Comparison of ENCODE assay signal across 13 cellular contexts in genomic region chr3:23831517-23832394, GRCh38. TPM values are rescaled to one million over a fixed set of nuclear protein-coding genes. Genes with fewer than 3 reads are reported as not detected.
A peak's percentile ranks its signal among the peaks of the same experiment; 100 is the strongest.
DNase-seq lines count a peak whose midpoint lies in the region; ATAC-seq, FAIRE-seq and TF ChIP-seq lines count a peak whose summit lies in the region.
"Had no signal": no experiment of that assay in that cellular context is flagged by ENCODE, and none has a peak within 500 bp of the region (broad histone marks: within the 10 kb centered on the region; RNA-seq: fewer than 3 reads in every experiment).

No MANE protein-coding gene starts in this region.

- 56% methylated on average over 8 of the region's 9 CpGs for WGBS in GM12878 (ENCODE audit: insufficient coverage, insufficient replicate concordance, low lambda C conversion rate, missing lambda C conversion rate)

- no peaks in the 10 kb centered on the region for H3K9me3 Mint-ChIP-seq in Calu3 (ENCODE audit: low read depth, unreplicated experiment)
- H3K9me3 Mint-ChIP-seq: activated T-cell treated with anti-CD3 and anti-CD28 coated beads, Interleukin-2, amount 50 U/mL, for 24 hours; stimulated activated naive CD8-positive, alpha-beta T cell treated with anti-CD3 and anti-CD28 coated beads, Interleukin-15, amount 100 ng/mL, for 72 hours had no signal

- no peaks in the 10 kb centered on the region for H3K36me3 Mint-ChIP-seq in Calu3 (ENCODE audit: insufficient read depth, unreplicated experiment)

- no peak overlapping the region for H3K4me3 Mint-ChIP-seq in Calu3 (ENCODE audit: low read depth, unreplicated experiment)
- H3K4me3 Mint-ChIP-seq: activated T-cell treated with anti-CD3 and anti-CD28 coated beads, Interleukin-2, amount 50 U/mL, for 24 hours had no signal

- 0 out of 2 replicates have a peak, but pooled peaks cover 3% of the 10 kb centered on the region for H4K20me1 ChIP-seq in GM12878 (ENCODE audit: control insufficient read depth, insufficient read depth)

- no peak overlapping the region for H3K9ac ChIP-seq in GM12878 (ENCODE audit: control insufficient read depth, insufficient read depth, low read length)

- RAD21 ChIA-PET in GM12878 (lab: Charles Lee; ENCODE audit: unreplicated experiment), result interaction anchor here (0.8 to 4.8 kb wide), 17 partner anchors 9 to 239 kb away, joined by 3 to 96 read pairs (median 5); partner anchors contain the start of genes NKIRAS1 and RPL15

- POLR2A ChIA-PET in GM12878 (lab: Charles Lee), result interaction anchor here (0.6 to 7.8 kb wide), 13 partner anchors 9 to 707 kb away, joined by 3 to 92 read pairs (median 4); partner anchors contain the start of genes NKIRAS1 and RPL15

- peaks cover 88% of the 10 kb centered on the region for H3K79me2 ChIP-seq in GM12878 (ENCODE audit: control insufficient read depth, insufficient read depth, low read length)

- no peak overlapping the region for H3K27ac Mint-ChIP-seq in Calu3 (ENCODE audit: unreplicated experiment)
- H3K27ac Mint-ChIP-seq: stimulated activated naive CD8-positive, alpha-beta T cell treated with anti-CD3 and anti-CD28 coated beads, Interleukin-15, amount 100 ng/mL, for 72 hours had no signal

- ATAC-seq in GM18499 (IDR thresholded peaks at IDR 0.05; ENCODE audit: insufficient read depth, unreplicated experiment), result peak; percentile 11
- ATAC-seq in GM21381 (IDR thresholded peaks at IDR 0.05; ENCODE audit: unreplicated experiment), result peak; percentile 7
- peak; percentile 18 for ATAC-seq in HG03045 (IDR thresholded peaks at IDR 0.05; ENCODE audit: unreplicated experiment)
- ATAC-seq in GM12878, result peak; percentile 44
- ATAC-seq: HepG2 had no signal

- no peak for TF ChIP-seq POLR2A in GM12878 (IDR thresholded peaks at IDR 0.05; ENCODE audit: low read depth, low read length)

- no peaks in the 10 kb centered on the region for H3K9me3 ChIP-seq in GM12878 (replicated peaks; ENCODE audit: control insufficient read depth, insufficient read depth, low read length)

- no peak overlapping the region for H2AFZ ChIP-seq in GM12878 (ENCODE audit: control insufficient read depth, low read depth, low read length)

- no peaks in the 10 kb centered on the region for H3K27me3 Mint-ChIP-seq in Calu3 (ENCODE audit: unreplicated experiment)
- H3K27me3 Mint-ChIP-seq: activated T-cell treated with anti-CD3 and anti-CD28 coated beads, Interleukin-2, amount 50 U/mL, for 24 hours; stimulated activated naive CD8-positive, alpha-beta T cell treated with anti-CD3 and anti-CD28 coated beads, Interleukin-15, amount 100 ng/mL, for 72 hours had no signal

- BruUV-seq in GM12878 (replicated peaks; lab: Mats Ljungman, UMichigan), result no TSS peak
- no TSS peak for BruUV-seq in Calu3 (replicated peaks; lab: Mats Ljungman, UMichigan)

- intact Hi-C loops in GM12878 (cut with micrococcal nuclease; ENCODE audit: unreplicated experiment) (loop anchor here (2.0 to 5.0 kb wide), 2 partner anchors 36 to 119 kb away; no protein-coding TSS in a partner anchor), Calu3 (cut with micrococcal nuclease; ENCODE audit: unreplicated experiment) (no loop called here)

- H3K27me3 ChIP-seq in GM12878 (replicated peaks in 1 of 2; ENCODE audit: control insufficient read depth in 2 of 2, insufficient read depth in 2 of 2, low read length in 1 of 2), result no peaks in the 10 kb centered on the region

- no peak for TF ChIP-seq EP300 in GM12878 (IDR thresholded peaks at IDR 0.05; ENCODE audit: borderline replicate concordance in 1 of 2, control insufficient read depth in 1 of 2, low read depth in 2 of 2, low read length in 2 of 2)

- H3K27ac ChIP-seq in GM12878 (ENCODE audit: control insufficient read depth, insufficient read depth), result peak overlapping the region; percentile 48

- TF ChIP-seq CTCF in GM12878 (IDR thresholded peaks at IDR 0.05 in 2 of 3, conservative IDR thresholded peaks at IDR 0.05 in 1 of 3; ENCODE audit: control insufficient read depth in 2 of 3, extremely low read depth in 1 of 3, insufficient read depth in 1 of 3, low read depth in 3 of 3, low read length in 3 of 3) (no peak), Calu3 (IDR thresholded peaks at IDR 0.05; ENCODE audit: unreplicated experiment) (no peak)

- SMC1A ChIA-PET in GM12878 (lab: Charles Lee; ENCODE audit: uncharacterized antibody, unreplicated experiment), result interaction anchor here (0.6 to 14.1 kb wide), 19 partner anchors 9 to 359 kb away, joined by 3 to 224 read pairs (median 7); partner anchors contain the start of genes NKIRAS1 and RPL15

- no peak for DNase-seq in GM12878 (ENCODE audit: low read depth, low spot score)
- no peak for DNase-seq in NCI-H2107 treated with DMSO at 0.1 percent for 48 hours (lab: John Stamatoyannopoulos, UW; ENCODE audit: unreplicated experiment)
- DNase-seq in Calu3, result no peak
- DNase-seq in hepatic stellate cell (ENCODE audit: low spot score), result no peak
- no peak for DNase-seq in GM19240 (ENCODE audit: insufficient read length, low spot score)
- DNase-seq: activated T-cell treated with anti-CD3 and anti-CD28 coated beads, Interleukin-2, amount 50 U/mL, for 24 hours; foreskin melanocyte; stimulated activated CD4-positive, alpha-beta T cell treated with anti-CD3 and anti-CD28 coated beads, Interleukin-2, amount 100 ng/mL, for 48 hours had no signal

- peak overlapping the region; percentile 22 for H3K4me3 ChIP-seq in GM12878

- TF ChIP-seq RAD21 in GM12878 (IDR thresholded peaks at IDR 0.05; ENCODE audit: insufficient read depth, low read depth, low read length), result no peak

- no peak for FAIRE-seq in GM12878 (lab: Jason Lieb, UNC)
- FAIRE-seq: HepG2 had no signal

- H3K4me2 ChIP-seq in GM12878 (ENCODE audit: control insufficient read depth, insufficient read depth), result peak overlapping the region; percentile 78

- no peaks in the 10 kb centered on the region for H3K4me1 Mint-ChIP-seq in Calu3 (ENCODE audit: low read depth, unreplicated experiment)

- peaks cover 0 to 5% of the 10 kb centered on the region in 2 experiments; a peak in 3 of 4 replicates for H3K36me3 ChIP-seq in GM12878 (ENCODE audit: control insufficient read depth in 2 of 2, insufficient read depth in 2 of 2, low read length in 1 of 2)

- peaks cover 49% of the 10 kb centered on the region for H3K4me1 ChIP-seq in GM12878 (ENCODE audit: control insufficient read depth, insufficient read depth, low read length)

- CTCF ChIA-PET in GM12878 (lab: Yijun Ruan, JAX) (interaction anchor here (0.6 to 6.6 kb wide), 21 partner anchors 9 to 562 kb away, joined by 3 to 103 read pairs (median 5); partner anchors contain the start of genes NKIRAS1 and RPL15), Calu3 (lab: Charles Lee) (interaction anchor here (0.7 kb wide), 1 partner anchor 132 kb away, joined by 3 read pairs; no protein-coding TSS in a partner anchor)

- in situ Hi-C loops in GM12878 (cut with MboI), result no loop called here

TF ChIP-seq in GM12878, 131 proteins besides CTCF, POLR2A, EP300 and RAD21:
- TF ChIP-seq ETV6 (conservative IDR thresholded peaks at IDR 0.05 in 1 of 2, IDR thresholded peaks at IDR 0.05 in 1 of 2; ENCODE audit: borderline replicate concordance in 1 of 2, low read depth in 1 of 2) (no peak), HDGF (IDR thresholded peaks at IDR 0.05) (0 out of 2 replicates have a peak, but pooled peaks have one; percentile 29), IKZF2 (IDR thresholded peaks at IDR 0.05) (no peak), ZNF24 (IDR thresholded peaks at IDR 0.05) (peak; percentile 90), RUNX3 (IDR thresholded peaks at IDR 0.05; ENCODE audit: low read length) (peak; percentile 28; the same call in 1 of the 2 replicates), MTA3 (IDR thresholded peaks at IDR 0.05; ENCODE audit: borderline replicate concordance, low read length) (no peak), BHLHE40 (IDR thresholded peaks at IDR 0.05; ENCODE audit: borderline replicate concordance in 1 of 2, low read depth in 2 of 2, low read length in 1 of 2) (peak in 1 of 2 experiments; percentile 47; a peak in 1 of 4 replicates), ZNF217 (IDR thresholded peaks at IDR 0.05) (no peak)

RNA-seq across cellular contexts. Expression of gene UBE2E1, which starts 26.0 kb away (rescaled TPM):
- total RNA-seq in GM12878 (2013; cell fraction: nucleolus; rRNA removed), result 149 and 156 TPM in 2 replicates
- 110 and 129 TPM in 2 replicates for total RNA-seq in GM12878 (2014; rRNA removed)
- total RNA-seq in GM12878 (2014; rRNA removed; fragmentation: Illumina TruSeq; extraction: Trizol), result 230 and 236 TPM in 2 replicates
- 162 and 167 TPM in 2 replicates for total RNA-seq in GM12878 (2021)
- 122 TPM for polyA plus RNA-seq in GM12878 (2011; ENCODE audit: low read depth)
- 425 and 698 TPM in 2 replicates for polyA plus RNA-seq in GM12878 (2011; rRNA removed)
- polyA plus RNA-seq in GM12878 (2011; cell fraction: cytosol; rRNA removed), result 160 and 172 TPM in 2 replicates
- polyA plus RNA-seq in GM12878 (2011; cell fraction: nucleus; rRNA removed), result 186 and 224 TPM in 2 replicates
- 192 and 242 TPM in 2 replicates for polyA plus RNA-seq in GM12878 (2012)
- polyA plus RNA-seq in GM12878 (2014; fragmentation: Illumina TruSeq; extraction: Trizol), result 282 and 450 TPM in 2 replicates
- polyA plus RNA-seq in GM12878 (2014; fragmentation: Nextera tagmentation; extraction: Ambion mirVana), result 100 to 1,000 TPM; 113 to 128 TPM
- 159 and 202 TPM in 2 replicates for polyA plus RNA-seq in GM12878 (2014; rRNA removed)
- 10 to 100 TPM; 18.7 to 21.8 TPM for polyA plus RNA-seq in GM12878 (2016; fragmentation: Nextera tagmentation; extraction: Ambion mirVana)
- polyA minus RNA-seq in GM12878 (2011; rRNA and poly(A)+ RNA removed), result 126 and 154 TPM in 2 replicates
- 57.1 and 82.3 TPM in 2 replicates for polyA minus RNA-seq in GM12878 (2011; cell fraction: cytosol; rRNA and poly(A)+ RNA removed)
- 84.7 and 98.8 TPM in 2 replicates for polyA minus RNA-seq in GM12878 (2011; cell fraction: nucleus; rRNA and poly(A)+ RNA removed)
- 68.9 and 74.3 TPM in 2 replicates for total RNA-seq in Calu3 (2022)
